In genomic region chr11:133955945-133956421, GRCh38 we compare ENCODE assay signal across 8 cellular contexts. TPM values are rescaled to one million over a fixed set of nuclear protein-coding genes. Genes with fewer than 3 reads are reported as not detected.
DNase-seq lines count a peak whose midpoint lies in the region; ATAC-seq, FAIRE-seq and TF ChIP-seq lines count a peak whose summit lies in the region.

No MANE protein-coding gene starts in this region.

- intact Hi-C loops in HCT116 (cut with micrococcal nuclease) = no loop called here

- no peak overlapping the region for H2BK5ac ChIP-seq in mesendoderm (ENCODE audit: low read length)

- in situ Hi-C loops in astrocyte of the cerebellum (cut with HindIII; ENCODE audit: low sequenced_read_pairs) = no loop called here

- no peaks in the 10 kb centered on the region for H3K9me2 ChIP-seq in HCT116 (ENCODE audit: insufficient read depth)

- RAD21 ChIA-PET in HCT116 (lab: Charles Lee; ENCODE audit: low non-redundant PET in 1 of 2, low total read pairs in 2 of 2, uncharacterized antibody in 2 of 2, unreplicated experiment in 2 of 2) = no interaction called here

- peak overlapping the region; percentile 45 for H3K56ac ChIP-seq in mesendoderm (ENCODE audit: low read length)

- WGBS in A549 (ENCODE audit: missing lambda C conversion rate) = 0% methylated on average over 1 of the region's 58 CpGs
- no CpG with 5 or more reads among the region's 58 CpGs for WGBS in mesendoderm (ENCODE audit: extremely low coverage, insufficient coverage, low lambda C conversion rate)

- peak overlapping the region; percentile 73 for H3K4me3 ChIP-seq in A549
- peak overlapping the region; percentile 77 to 79 for H3K4me3 ChIP-seq in HCT116 (replicated peaks in 1 of 2; ENCODE audit: low read depth in 1 of 2, low read length in 2 of 2)
- peak overlapping the region; percentile 59 for H3K4me3 ChIP-seq in astrocyte of the cerebellum (ENCODE audit: low read depth, low read length)
- H3K4me3 ChIP-seq in mesendoderm (ENCODE audit: low read length) = peak overlapping the region; percentile 26

- BruUV-seq in HCT116 (replicated peaks; lab: Mats Ljungman, UMichigan) = no TSS peak

- H4K5ac ChIP-seq in mesendoderm (ENCODE audit: low read length) = no peak overlapping the region

- H3K4ac ChIP-seq in mesendoderm (ENCODE audit: low read depth, low read length) = no peak overlapping the region

- H3K4me1 ChIP-seq in A549 (0 out of 3 replicates have a peak, but pooled peaks cover 3% of the 10 kb centered on the region), HCT116 (ENCODE audit: control insufficient read depth in 1 of 2, insufficient read depth in 2 of 2, low read length in 2 of 2) (peaks cover 4 to 27% of the 10 kb centered on the region in 2 experiments; a peak in 3 of 4 replicates), mesendoderm (ENCODE audit: control insufficient read depth, low read depth, low read length) (peaks cover 13% of the 10 kb centered on the region)

- no peaks in the 10 kb centered on the region for H3K36me3 ChIP-seq in HCT116 (ENCODE audit: control insufficient read depth in 1 of 2, insufficient read depth in 2 of 2, low read length in 2 of 2)
- H3K36me3 ChIP-seq in mesendoderm (ENCODE audit: control insufficient read depth, insufficient read depth, low read length) = no peaks in the 10 kb centered on the region

- no peak for TF ChIP-seq CTCF in A549 (IDR thresholded peaks at IDR 0.05)
- TF ChIP-seq CTCF in HCT116 (IDR thresholded peaks at IDR 0.05 in 2 of 3, conservative IDR thresholded peaks at IDR 0.05 in 1 of 3; ENCODE audit: borderline replicate concordance in 1 of 3, insufficient read depth in 1 of 3, low read depth in 2 of 3, low read length in 2 of 3) = no peak
- TF ChIP-seq CTCF in astrocyte of the cerebellum (IDR thresholded peaks at IDR 0.05; ENCODE audit: low read depth, low read length, missing control alignments) = no peak

- no peak for DNase-seq in A549 (ENCODE audit: low read depth in 1 of 2, low spot score in 1 of 2)
- DNase-seq in HCT116 (ENCODE audit: low read depth, low spot score) = no peak
- DNase-seq in astrocyte of the cerebellum (ENCODE audit: low read depth) = no peak
- no peak for DNase-seq in mesendoderm
- DNase-seq in NCI-H510A treated with DMSO at 0.1 percent for 48 hours (lab: John Stamatoyannopoulos, UW) = no peak
- no peak for DNase-seq in LoVo (ENCODE audit: low spot score)
- DNase-seq in COLO829 (ENCODE audit: low spot score) = no peak

- POLR2A ChIA-PET in A549 (lab: Yijun Ruan, JAX) (no interaction called here), HCT116 (lab: Charles Lee) (no interaction called here)

- H3K27ac ChIP-seq in A549 (peak overlapping the region; percentile 67 to 84; a peak in 5 of 6 replicates), HCT116 (ENCODE audit: low read depth, low read length) (no peak overlapping the region; the same call in 1 of the 2 replicates), mesendoderm (ENCODE audit: low read depth, low read length) (no peak overlapping the region)

- peaks cover 3% of the 10 kb centered on the region for H3K79me1 ChIP-seq in mesendoderm (ENCODE audit: low read length)

- H2AFZ ChIP-seq in HCT116 (ENCODE audit: low read depth, low read length, poor library complexity, severe bottlenecking) = no peak overlapping the region

- H3K79me2 ChIP-seq in HCT116 (ENCODE audit: insufficient read depth, low read length) = peaks cover 12% of the 10 kb centered on the region
- peaks cover 7% of the 10 kb centered on the region for H3K79me2 ChIP-seq in mesendoderm (ENCODE audit: control insufficient read depth, insufficient read depth, low read length)

- no peak for FAIRE-seq in A549 (lab: Jason Lieb, UNC)

- no peaks in the 10 kb centered on the region for H4K20me1 ChIP-seq in HCT116 (ENCODE audit: insufficient read depth)

- H4K8ac ChIP-seq in mesendoderm (ENCODE audit: low read depth, low read length) = no peak overlapping the region

- no peak overlapping the region for H2BK120ac ChIP-seq in mesendoderm (ENCODE audit: low read depth, low read length)

- no peak overlapping the region for H2BK15ac ChIP-seq in mesendoderm (replicated peaks; ENCODE audit: low read depth)

- no peaks in the 10 kb centered on the region for H3K27me3 ChIP-seq in HCT116 (ENCODE audit: insufficient read depth, low read length)
- peaks cover 9% of the 10 kb centered on the region for H3K27me3 ChIP-seq in mesendoderm (ENCODE audit: insufficient read depth, low read length, poor library complexity)

- H3K9me3 ChIP-seq in A549 (no peaks in the 10 kb centered on the region), HCT116 (ENCODE audit: control insufficient read depth in 1 of 2, insufficient read depth in 1 of 2, low read depth in 1 of 2, low read length in 2 of 2) (no peaks in the 10 kb centered on the region)

- TF ChIP-seq RAD21 in A549 (conservative IDR thresholded peaks at IDR 0.05 in 1 of 2, IDR thresholded peaks at IDR 0.05 in 1 of 2) = no peak
- no peak for TF ChIP-seq RAD21 in HCT116 (IDR thresholded peaks at IDR 0.05; ENCODE audit: low read depth)

- H3K18ac ChIP-seq in mesendoderm (ENCODE audit: low read length) = no peak overlapping the region

- H3K4me2 ChIP-seq in A549 = peak overlapping the region; percentile 97
- peak overlapping the region; percentile 90 for H3K4me2 ChIP-seq in HCT116 (ENCODE audit: low read length)
- H3K4me2 ChIP-seq in mesendoderm (ENCODE audit: low read length) = peak overlapping the region; percentile 60

- peak overlapping the region; percentile 59 for H3K9ac ChIP-seq in HCT116 (ENCODE audit: low read length)
- H3K9ac ChIP-seq in mesendoderm (ENCODE audit: low read length) = peak overlapping the region; percentile 55

- no peak for TF ChIP-seq EP300 in A549 (IDR thresholded peaks at IDR 0.05)

- TF ChIP-seq POLR2A in A549 (IDR thresholded peaks at IDR 0.05; ENCODE audit: low read length) (no peak), HCT116 (IDR thresholded peaks at IDR 0.05; ENCODE audit: borderline replicate concordance, extremely low read depth, insufficient read depth, insufficient read length) (no peak)

- ATAC-seq in A549 = peak; percentile 3 to 35; a peak in 3 of 6 replicates
- no peak for ATAC-seq in HCT116
- ATAC-seq in HG03460 (IDR thresholded peaks at IDR 0.05; ENCODE audit: unreplicated experiment) = no peak

- CTCF ChIA-PET in A549 (lab: Yijun Ruan, JAX) (interaction anchor here (1.5 kb wide), 1 partner anchor 9 kb away, joined by 3 read pairs; no protein-coding TSS in a partner anchor), HCT116 (lab: Charles Lee) (no interaction called here)

- H3K23ac ChIP-seq in mesendoderm (ENCODE audit: low read length) = no peak overlapping the region

- H2AK5ac ChIP-seq in mesendoderm (ENCODE audit: low read length) = no peak overlapping the region

TF ChIP-seq in A549, 52 proteins besides CTCF, POLR2A, EP300 and RAD21:
- TF ChIP-seq NPAS2 (CRISPR knock-in tag; IDR thresholded peaks at IDR 0.05; ENCODE audit: borderline replicate concordance) (no peak), RARB (CRISPR knock-in tag; IDR thresholded peaks at IDR 0.05) (no peak), ESRRA (IDR thresholded peaks at IDR 0.05; ENCODE audit: borderline replicate concordance, low read length) (no peak), ZC3H11A (IDR thresholded peaks at IDR 0.05) (no peak)

TF ChIP-seq in HCT116, 20 proteins besides CTCF, POLR2A, EP300 and RAD21:
- TF ChIP-seq YY1 (IDR thresholded peaks at IDR 0.05; ENCODE audit: extremely low read depth, insufficient replicate concordance, low read depth, low read length) = no peak
- no peak for TF ChIP-seq ELF1 (IDR thresholded peaks at IDR 0.05; ENCODE audit: borderline replicate concordance, low read depth)
- no peak for TF ChIP-seq ZFX (IDR thresholded peaks at IDR 0.05)
- TF ChIP-seq ZNF274 (IDR thresholded peaks at IDR 0.05; ENCODE audit: low read depth, low read length) = no peak
- no peak for TF ChIP-seq POLR2AphosphoS5 (IDR thresholded peaks at IDR 0.05; ENCODE audit: low read depth, low read length)
- TF ChIP-seq JUND (IDR thresholded peaks at IDR 0.05) = no peak
- TF ChIP-seq CEBPB (IDR thresholded peaks at IDR 0.05; ENCODE audit: low read depth) = no peak
- TF ChIP-seq SRF (IDR thresholded peaks at IDR 0.05; ENCODE audit: low read depth) = no peak
- no peak for TF ChIP-seq SP1 (IDR thresholded peaks at IDR 0.05; ENCODE audit: low read depth)
- TF ChIP-seq, protein P1, sequence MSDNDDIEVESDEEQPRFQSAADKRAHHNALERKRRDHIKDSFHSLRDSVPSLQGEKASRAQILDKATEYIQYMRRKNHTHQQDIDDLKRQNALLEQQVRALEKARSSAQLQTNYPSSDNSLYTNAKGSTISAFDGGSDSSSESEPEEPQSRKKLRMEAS (IDR thresholded peaks at IDR 0.05) = no peak
- no peak for TF ChIP-seq EZH2 (IDR thresholded peaks at IDR 0.05)
TF ChIP-seq in HCT116: peak in this region for 0.

RNA-seq across cellular contexts. Expression of gene IGSF9B, which starts 0.8 kb away (rescaled TPM):
- 0.41 and 0.99 TPM in 2 replicates for polyA plus RNA-seq in A549 (2011; rRNA removed)
- polyA plus RNA-seq in A549 (2012; cell fraction: cytosol; rRNA removed) = 0.61 and 0.79 TPM in 2 replicates
- polyA plus RNA-seq in A549 (2012; cell fraction: nucleus; rRNA removed) = 2.6 and 3.0 TPM in 2 replicates
- 0.34 to 0.61 TPM (median 0.41 TPM) in 3 replicates for polyA plus RNA-seq in A549 (2017; fragmentation: RNase III; extraction: RNeasy Plus Mini Kit Qiagen cat#74134 plus additional on column Dnase treatment)
- polyA minus RNA-seq in A549 (2011; rRNA and poly(A)+ RNA removed) = 2.2 and 3.0 TPM in 2 replicates
- 12.4 TPM for total RNA-seq in HCT116 (2021; ENCODE audit: unreplicated experiment)
- polyA plus RNA-seq in HCT116 (2012) = 4.1 and 5.2 TPM in 2 replicates
- polyA plus RNA-seq in mesendoderm (2013, experiment 1 of 2) = 8.4 TPM
- polyA plus RNA-seq in mesendoderm (2013, experiment 2 of 2) = 7.0 TPM

Comparison
In these comparisons a context has a peak if more than half of its experiments do, and no peak if none do; other contexts are left out.
1. ATAC-seq: peak in A549 (2 of 2); none in HCT116 (single experiment) and HG03460 (single experiment).
2. H3K27ac ChIP-seq: peak in A549 (2 of 2); none in HCT116 (single experiment) and mesendoderm (single experiment).
3. H3K4me3 ChIP-seq: peak in every context shown above with its lines; median percentile 78 in HCT116; 73 in A549; 59 in astrocyte of the cerebellum; 26 in mesendoderm.
4. Peak in every context shown above with its lines, with median percentiles within 50 percentile points of each other: H3K4me2 ChIP-seq.